Comparison of ENCODE assay signal across 1 cellular context in the genomic region with DNA sequence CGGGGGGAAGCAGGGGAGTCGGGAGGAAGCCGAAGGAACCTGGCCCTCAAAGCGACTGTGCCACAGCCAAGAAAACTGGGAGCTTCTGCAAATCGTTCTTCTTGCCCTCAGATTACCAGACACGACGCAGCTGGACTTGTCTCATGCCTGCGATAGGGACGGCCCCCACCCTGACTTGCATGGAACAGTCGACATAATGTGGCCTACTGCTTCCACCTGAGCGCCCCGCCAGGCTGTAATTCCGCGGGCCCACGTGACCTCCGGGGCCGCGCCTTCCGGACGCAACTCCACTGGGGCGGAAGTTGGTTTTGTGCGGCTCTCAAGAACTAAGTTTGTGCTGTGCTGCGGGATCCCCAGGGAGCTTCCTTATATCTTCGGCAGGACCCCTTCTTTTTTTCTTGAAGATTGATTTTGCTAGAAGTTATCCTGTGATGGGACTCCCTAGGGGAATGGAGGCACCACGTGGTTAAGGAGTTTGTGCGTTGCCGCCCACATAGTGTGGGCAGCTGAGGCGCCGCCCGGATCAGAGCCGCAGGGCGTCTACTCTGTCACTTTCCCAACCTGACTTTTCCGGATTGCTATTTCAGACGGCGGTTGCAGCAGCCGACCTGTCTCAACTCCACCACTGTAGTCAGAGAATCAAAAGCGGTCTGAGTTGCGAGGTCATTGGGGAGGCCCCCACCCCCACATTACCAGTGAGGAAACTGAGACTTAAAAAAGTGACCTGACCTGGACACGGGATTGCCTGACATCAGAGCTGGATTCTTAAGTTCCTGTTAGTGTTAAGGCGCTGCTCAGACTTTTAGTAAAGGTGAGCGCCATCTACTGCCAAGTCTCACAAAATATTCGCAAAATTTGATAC.
A peak's percentile ranks its signal among the peaks of the same experiment; 100 is the strongest.
TF ChIP-seq lines count a peak whose summit lies in the region.

No MANE protein-coding gene starts in this region.

TF ChIP-seq in HEK293, 187 proteins besides CTCF, POLR2A, EP300 and RAD21 (continued from another document and continues in another):
- TF ChIP-seq, protein P1, sequence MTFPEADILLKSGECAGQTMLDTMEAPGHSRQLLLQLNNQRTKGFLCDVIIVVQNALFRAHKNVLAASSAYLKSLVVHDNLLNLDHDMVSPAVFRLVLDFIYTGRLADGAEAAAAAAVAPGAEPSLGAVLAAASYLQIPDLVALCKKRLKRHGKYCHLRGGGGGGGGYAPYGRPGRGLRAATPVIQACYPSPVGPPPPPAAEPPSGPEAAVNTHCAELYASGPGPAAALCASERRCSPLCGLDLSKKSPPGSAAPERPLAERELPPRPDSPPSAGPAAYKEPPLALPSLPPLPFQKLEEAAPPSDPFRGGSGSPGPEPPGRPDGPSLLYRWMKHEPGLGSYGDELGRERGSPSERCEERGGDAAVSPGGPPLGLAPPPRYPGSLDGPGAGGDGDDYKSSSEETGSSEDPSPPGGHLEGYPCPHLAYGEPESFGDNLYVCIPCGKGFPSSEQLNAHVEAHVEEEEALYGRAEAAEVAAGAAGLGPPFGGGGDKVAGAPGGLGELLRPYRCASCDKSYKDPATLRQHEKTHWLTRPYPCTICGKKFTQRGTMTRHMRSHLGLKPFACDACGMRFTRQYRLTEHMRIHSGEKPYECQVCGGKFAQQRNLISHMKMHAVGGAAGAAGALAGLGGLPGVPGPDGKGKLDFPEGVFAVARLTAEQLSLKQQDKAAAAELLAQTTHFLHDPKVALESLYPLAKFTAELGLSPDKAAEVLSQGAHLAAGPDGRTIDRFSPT (tag by site-specific recombination; IDR thresholded peaks at IDR 0.05) = peak; percentile 64; the same call in 1 of the 2 replicates
- TF ChIP-seq EGR2 (tag by site-specific recombination; IDR thresholded peaks at IDR 0.05; ENCODE audit: low read depth) (peak; percentile 74), ZNF660 (tag by site-specific recombination; IDR thresholded peaks at IDR 0.05) (peak; percentile 73), OVOL3 (tag by site-specific recombination; IDR thresholded peaks at IDR 0.05) (peak; percentile 15; the same call in 1 of the 2 replicates), SP3 (tag by site-specific recombination; IDR thresholded peaks at IDR 0.05) (peak; percentile 84), ZFHX2 (tag by site-specific recombination; conservative IDR thresholded peaks at IDR 0.05) (peak; percentile 83), ZNF596 (tag by site-specific recombination; IDR thresholded peaks at IDR 0.05) (no peak), ZNF560 (tag by site-specific recombination; IDR thresholded peaks at IDR 0.05; ENCODE audit: borderline replicate concordance) (no peak), KLF7 (tag by site-specific recombination; IDR thresholded peaks at IDR 0.05; ENCODE audit: borderline replicate concordance) (0 out of 2 replicates have a peak, but pooled peaks have one; percentile 55), ZBTB1 (tag by site-specific recombination; IDR thresholded peaks at IDR 0.05) (no peak), ZNF843 (tag by site-specific recombination; IDR thresholded peaks at IDR 0.05) (0 out of 2 replicates have a peak, but pooled peaks have one; percentile 72), ZSCAN23 (tag by site-specific recombination; IDR thresholded peaks at IDR 0.05) (no peak), ZNF223 (tag by site-specific recombination; IDR thresholded peaks at IDR 0.05) (no peak), GLIS2 (tag by site-specific recombination; IDR thresholded peaks at IDR 0.05) (peak; percentile 55), ZNF423 (tag by site-specific recombination; IDR thresholded peaks at IDR 0.05) (no peak), ZNF48 (tag by site-specific recombination; IDR thresholded peaks at IDR 0.05) (no peak), ZNF274 (IDR thresholded peaks at IDR 0.05; ENCODE audit: low read length) (no peak), ZNF274 (tag by site-specific recombination; IDR thresholded peaks at IDR 0.05; ENCODE audit: borderline replicate concordance) (no peak), WT1 (tag by site-specific recombination; IDR thresholded peaks at IDR 0.05) (0 out of 2 replicates have a peak, but pooled peaks have one; percentile 10), ZNF292 (tag by site-specific recombination; IDR thresholded peaks at IDR 0.05; ENCODE audit: borderline replicate concordance, low read depth) (no peak), FEZF1 (tag by site-specific recombination; IDR thresholded peaks at IDR 0.05) (peak; percentile 79), ZNF175 (tag by site-specific recombination; IDR thresholded peaks at IDR 0.05) (no peak), HOXC10 (CRISPR knock-in tag; IDR thresholded peaks at IDR 0.05) (peak; percentile 46; the same call in 1 of the 2 replicates), MYNN (tag by site-specific recombination; IDR thresholded peaks at IDR 0.05; ENCODE audit: borderline replicate concordance) (no peak), ZNF600 (tag by site-specific recombination; IDR thresholded peaks at IDR 0.05) (peak; percentile 89), ZNF501 (tag by site-specific recombination; IDR thresholded peaks at IDR 0.05) (peak; percentile 93; the same call in 1 of the 2 replicates), ZNF324 (tag by site-specific recombination; IDR thresholded peaks at IDR 0.05) (no peak; the same call in 1 of the 2 replicates), SP7 (tag by site-specific recombination; IDR thresholded peaks at IDR 0.05) (peak; percentile 90; the same call in 1 of the 2 replicates)
- TF ChIP-seq, protein P2, sequence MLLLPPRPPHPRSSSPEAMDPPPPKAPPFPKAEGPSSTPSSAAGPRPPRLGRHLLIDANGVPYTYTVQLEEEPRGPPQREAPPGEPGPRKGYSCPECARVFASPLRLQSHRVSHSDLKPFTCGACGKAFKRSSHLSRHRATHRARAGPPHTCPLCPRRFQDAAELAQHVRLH (tag by site-specific recombination; IDR thresholded peaks at IDR 0.05) = 0 out of 2 replicates have a peak, but pooled peaks have one; percentile 1
- TF ChIP-seq, protein P3, sequence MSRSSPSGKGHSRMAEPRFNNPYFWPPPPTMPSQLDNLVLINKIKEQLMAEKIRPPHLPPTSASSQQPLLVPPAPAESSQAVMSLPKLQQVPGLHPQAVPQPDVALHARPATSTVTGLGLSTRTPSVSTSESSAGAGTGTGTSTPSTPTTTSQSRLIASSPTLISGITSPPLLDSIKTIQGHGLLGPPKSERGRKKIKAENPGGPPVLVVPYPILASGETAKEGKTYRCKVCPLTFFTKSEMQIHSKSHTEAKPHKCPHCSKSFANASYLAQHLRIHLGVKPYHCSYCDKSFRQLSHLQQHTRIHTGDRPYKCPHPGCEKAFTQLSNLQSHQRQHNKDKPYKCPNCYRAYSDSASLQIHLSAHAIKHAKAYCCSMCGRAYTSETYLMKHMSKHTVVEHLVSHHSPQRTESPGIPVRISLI (tag by site-specific recombination; IDR thresholded peaks at IDR 0.05) = peak; percentile 79; the same call in 1 of the 2 replicates
- TF ChIP-seq, protein P4, sequence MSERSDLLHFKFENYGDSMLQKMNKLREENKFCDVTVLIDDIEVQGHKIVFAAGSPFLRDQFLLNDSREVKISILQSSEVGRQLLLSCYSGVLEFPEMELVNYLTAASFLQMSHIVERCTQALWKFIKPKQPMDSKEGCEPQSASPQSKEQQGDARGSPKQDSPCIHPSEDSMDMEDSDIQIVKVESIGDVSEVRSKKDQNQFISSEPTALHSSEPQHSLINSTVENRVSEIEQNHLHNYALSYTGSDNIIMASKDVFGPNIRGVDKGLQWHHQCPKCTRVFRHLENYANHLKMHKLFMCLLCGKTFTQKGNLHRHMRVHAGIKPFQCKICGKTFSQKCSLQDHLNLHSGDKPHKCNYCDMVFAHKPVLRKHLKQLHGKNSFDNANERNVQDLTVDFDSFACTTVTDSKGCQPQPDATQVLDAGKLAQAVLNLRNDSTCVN (tag by site-specific recombination; optimal IDR thresholded peaks at IDR 0.05) = peak; percentile 69
- TF ChIP-seq, protein P5, sequence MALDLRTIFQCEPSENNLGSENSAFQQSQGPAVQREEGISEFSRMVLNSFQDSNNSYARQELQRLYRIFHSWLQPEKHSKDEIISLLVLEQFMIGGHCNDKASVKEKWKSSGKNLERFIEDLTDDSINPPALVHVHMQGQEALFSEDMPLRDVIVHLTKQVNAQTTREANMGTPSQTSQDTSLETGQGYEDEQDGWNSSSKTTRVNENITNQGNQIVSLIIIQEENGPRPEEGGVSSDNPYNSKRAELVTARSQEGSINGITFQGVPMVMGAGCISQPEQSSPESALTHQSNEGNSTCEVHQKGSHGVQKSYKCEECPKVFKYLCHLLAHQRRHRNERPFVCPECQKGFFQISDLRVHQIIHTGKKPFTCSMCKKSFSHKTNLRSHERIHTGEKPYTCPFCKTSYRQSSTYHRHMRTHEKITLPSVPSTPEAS (tag by site-specific recombination; IDR thresholded peaks at IDR 0.05) = 0 out of 2 replicates have a peak, but pooled peaks have one; percentile 7
- TF ChIP-seq, protein P6, sequence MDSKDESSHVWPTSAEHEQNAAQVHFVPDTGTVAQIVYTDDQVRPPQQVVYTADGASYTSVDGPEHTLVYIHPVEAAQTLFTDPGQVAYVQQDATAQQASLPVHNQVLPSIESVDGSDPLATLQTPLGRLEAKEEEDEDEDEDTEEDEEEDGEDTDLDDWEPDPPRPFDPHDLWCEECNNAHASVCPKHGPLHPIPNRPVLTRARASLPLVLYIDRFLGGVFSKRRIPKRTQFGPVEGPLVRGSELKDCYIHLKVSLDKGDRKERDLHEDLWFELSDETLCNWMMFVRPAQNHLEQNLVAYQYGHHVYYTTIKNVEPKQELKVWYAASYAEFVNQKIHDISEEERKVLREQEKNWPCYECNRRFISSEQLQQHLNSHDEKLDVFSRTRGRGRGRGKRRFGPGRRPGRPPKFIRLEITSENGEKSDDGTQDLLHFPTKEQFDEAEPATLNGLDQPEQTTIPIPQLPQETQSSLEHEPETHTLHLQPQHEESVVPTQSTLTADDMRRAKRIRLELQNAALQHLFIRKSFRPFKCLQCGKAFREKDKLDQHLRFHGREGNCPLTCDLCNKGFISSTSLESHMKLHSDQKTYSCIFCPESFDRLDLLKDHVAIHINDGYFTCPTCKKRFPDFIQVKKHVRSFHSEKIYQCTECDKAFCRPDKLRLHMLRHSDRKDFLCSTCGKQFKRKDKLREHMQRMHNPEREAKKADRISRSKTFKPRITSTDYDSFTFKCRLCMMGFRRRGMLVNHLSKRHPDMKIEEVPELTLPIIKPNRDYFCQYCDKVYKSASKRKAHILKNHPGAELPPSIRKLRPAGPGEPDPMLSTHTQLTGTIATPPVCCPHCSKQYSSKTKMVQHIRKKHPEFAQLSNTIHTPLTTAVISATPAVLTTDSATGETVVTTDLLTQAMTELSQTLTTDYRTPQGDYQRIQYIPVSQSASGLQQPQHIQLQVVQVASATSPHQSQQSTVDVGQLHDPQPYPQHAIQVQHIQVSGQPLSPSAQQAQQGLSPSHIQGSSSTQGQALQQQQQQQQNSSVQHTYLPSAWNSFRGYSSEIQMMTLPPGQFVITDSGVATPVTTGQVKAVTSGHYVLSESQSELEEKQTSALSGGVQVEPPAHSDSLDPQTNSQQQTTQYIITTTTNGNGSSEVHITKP (tag by site-specific recombination; IDR thresholded peaks at IDR 0.05) = peak; percentile 100
- TF ChIP-seq, protein P7, sequence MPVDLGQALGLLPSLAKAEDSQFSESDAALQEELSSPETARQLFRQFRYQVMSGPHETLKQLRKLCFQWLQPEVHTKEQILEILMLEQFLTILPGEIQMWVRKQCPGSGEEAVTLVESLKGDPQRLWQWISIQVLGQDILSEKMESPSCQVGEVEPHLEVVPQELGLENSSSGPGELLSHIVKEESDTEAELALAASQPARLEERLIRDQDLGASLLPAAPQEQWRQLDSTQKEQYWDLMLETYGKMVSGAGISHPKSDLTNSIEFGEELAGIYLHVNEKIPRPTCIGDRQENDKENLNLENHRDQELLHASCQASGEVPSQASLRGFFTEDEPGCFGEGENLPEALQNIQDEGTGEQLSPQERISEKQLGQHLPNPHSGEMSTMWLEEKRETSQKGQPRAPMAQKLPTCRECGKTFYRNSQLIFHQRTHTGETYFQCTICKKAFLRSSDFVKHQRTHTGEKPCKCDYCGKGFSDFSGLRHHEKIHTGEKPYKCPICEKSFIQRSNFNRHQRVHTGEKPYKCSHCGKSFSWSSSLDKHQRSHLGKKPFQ (tag by site-specific recombination; IDR thresholded peaks at IDR 0.05) = no peak
- TF ChIP-seq, protein P8, sequence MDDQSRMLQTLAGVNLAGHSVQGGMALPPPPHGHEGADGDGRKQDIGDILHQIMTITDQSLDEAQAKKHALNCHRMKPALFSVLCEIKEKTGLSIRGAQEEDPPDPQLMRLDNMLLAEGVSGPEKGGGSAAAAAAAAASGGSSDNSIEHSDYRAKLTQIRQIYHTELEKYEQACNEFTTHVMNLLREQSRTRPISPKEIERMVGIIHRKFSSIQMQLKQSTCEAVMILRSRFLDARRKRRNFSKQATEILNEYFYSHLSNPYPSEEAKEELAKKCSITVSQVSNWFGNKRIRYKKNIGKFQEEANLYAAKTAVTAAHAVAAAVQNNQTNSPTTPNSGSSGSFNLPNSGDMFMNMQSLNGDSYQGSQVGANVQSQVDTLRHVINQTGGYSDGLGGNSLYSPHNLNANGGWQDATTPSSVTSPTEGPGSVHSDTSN (CRISPR knock-in tag; IDR thresholded peaks at IDR 0.05) = no peak
- TF ChIP-seq, protein P9, sequence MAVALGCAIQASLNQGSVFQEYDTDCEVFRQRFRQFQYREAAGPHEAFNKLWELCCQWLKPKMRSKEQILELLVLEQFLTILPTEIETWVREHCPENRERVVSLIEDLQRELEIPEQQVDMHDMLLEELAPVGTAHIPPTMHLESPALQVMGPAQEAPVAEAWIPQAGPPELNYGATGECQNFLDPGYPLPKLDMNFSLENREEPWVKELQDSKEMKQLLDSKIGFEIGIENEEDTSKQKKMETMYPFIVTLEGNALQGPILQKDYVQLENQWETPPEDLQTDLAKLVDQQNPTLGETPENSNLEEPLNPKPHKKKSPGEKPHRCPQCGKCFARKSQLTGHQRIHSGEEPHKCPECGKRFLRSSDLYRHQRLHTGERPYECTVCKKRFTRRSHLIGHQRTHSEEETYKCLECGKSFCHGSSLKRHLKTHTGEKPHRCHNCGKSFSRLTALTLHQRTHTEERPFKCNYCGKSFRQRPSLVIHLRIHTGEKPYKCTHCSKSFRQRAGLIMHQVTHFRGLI (tag by site-specific recombination; IDR thresholded peaks at IDR 0.05) = peak; percentile 66
- TF ChIP-seq, protein P10, sequence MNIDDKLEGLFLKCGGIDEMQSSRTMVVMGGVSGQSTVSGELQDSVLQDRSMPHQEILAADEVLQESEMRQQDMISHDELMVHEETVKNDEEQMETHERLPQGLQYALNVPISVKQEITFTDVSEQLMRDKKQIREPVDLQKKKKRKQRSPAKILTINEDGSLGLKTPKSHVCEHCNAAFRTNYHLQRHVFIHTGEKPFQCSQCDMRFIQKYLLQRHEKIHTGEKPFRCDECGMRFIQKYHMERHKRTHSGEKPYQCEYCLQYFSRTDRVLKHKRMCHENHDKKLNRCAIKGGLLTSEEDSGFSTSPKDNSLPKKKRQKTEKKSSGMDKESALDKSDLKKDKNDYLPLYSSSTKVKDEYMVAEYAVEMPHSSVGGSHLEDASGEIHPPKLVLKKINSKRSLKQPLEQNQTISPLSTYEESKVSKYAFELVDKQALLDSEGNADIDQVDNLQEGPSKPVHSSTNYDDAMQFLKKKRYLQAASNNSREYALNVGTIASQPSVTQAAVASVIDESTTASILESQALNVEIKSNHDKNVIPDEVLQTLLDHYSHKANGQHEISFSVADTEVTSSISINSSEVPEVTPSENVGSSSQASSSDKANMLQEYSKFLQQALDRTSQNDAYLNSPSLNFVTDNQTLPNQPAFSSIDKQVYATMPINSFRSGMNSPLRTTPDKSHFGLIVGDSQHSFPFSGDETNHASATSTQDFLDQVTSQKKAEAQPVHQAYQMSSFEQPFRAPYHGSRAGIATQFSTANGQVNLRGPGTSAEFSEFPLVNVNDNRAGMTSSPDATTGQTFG (tag by site-specific recombination; IDR thresholded peaks at IDR 0.05; ENCODE audit: borderline replicate concordance) = 0 out of 2 replicates have a peak, but pooled peaks have one; percentile 19
